In genomic region chr4:73735231-73735630, GRCh38 we compare ENCODE assay signal across 9 cellular contexts. TPM values are rescaled to one million over a fixed set of nuclear protein-coding genes. Genes with fewer than 3 reads are reported as not detected.
A peak's percentile ranks its signal among the peaks of the same experiment; 100 is the strongest.
DNase-seq lines count a peak whose midpoint lies in the region; ATAC-seq, FAIRE-seq and TF ChIP-seq lines count a peak whose summit lies in the region.
"Had no signal": no experiment of that assay in that cellular context is flagged by ENCODE, and none has a peak within 500 bp of the region (broad histone marks: within the 10 kb centered on the region; RNA-seq: fewer than 3 reads in every experiment).

No MANE protein-coding gene starts in this region.

- peak; percentile 80 for ATAC-seq in GM21723 (IDR thresholded peaks at IDR 0.05; ENCODE audit: unreplicated experiment)
- ATAC-seq in gastrocnemius medialis, result no peak

- H3K9me3 ChIP-seq in gastrocnemius medialis, result no peaks in the 10 kb centered on the region
- H3K9me3 ChIP-seq in SJCRH30 (replicated peaks), result no peaks in the 10 kb centered on the region

- TF ChIP-seq POLR2A in GM12891 (IDR thresholded peaks at IDR 0.05; ENCODE audit: low read depth, low read length), result no peak
- no peak for TF ChIP-seq POLR2A in gastrocnemius medialis (IDR thresholded peaks at IDR 0.05)

- FAIRE-seq in GM12891 (lab: Jason Lieb, UNC), result no peak

- peak overlapping the region; percentile 96 for H3K27ac ChIP-seq in HL-60 (replicated peaks)
- no peak overlapping the region for H3K27ac ChIP-seq in gastrocnemius medialis
- H3K27ac ChIP-seq in SJCRH30, result no peak overlapping the region

- H3K4me1 ChIP-seq in gastrocnemius medialis (peaks cover 0 to 9% of the 10 kb centered on the region in 2 donors), SJCRH30 (peaks cover 12% of the 10 kb centered on the region; the same call in 1 of the 2 replicates)

- intact Hi-C loops in gastrocnemius medialis (cut with DNase I; ENCODE audit: low total_unique reads), result no loop called here

- in situ Hi-C loops in gastrocnemius medialis (cut with MboI; ENCODE audit: low sequenced_read_pairs in 4 of 4), result no loop called here

- no peaks in the 10 kb centered on the region for H3K36me3 ChIP-seq in gastrocnemius medialis
- H3K36me3 ChIP-seq in SJCRH30, result no peaks in the 10 kb centered on the region

- no peak for DNase-seq in GM12891 (ENCODE audit: insufficient read length, low spot score)
- peak in 1 of 2 experiments; percentile 66 for DNase-seq in HL-60 (ENCODE audit: low read depth in 1 of 2, low spot score in 1 of 2)
- peak; percentile 76 for DNase-seq in fibroblast of pulmonary artery (ENCODE audit: low read depth)
- no peak for DNase-seq in gastrocnemius medialis
- DNase-seq in SHP77 treated with DMSO at 0.1 percent for 48 hours (lab: John Stamatoyannopoulos, UW), result no peak
- DNase-seq in stimulated activated CD8-positive, alpha-beta memory T cell treated with anti-CD3 and anti-CD28 coated beads, Interleukin-4, amount 100 ng/mL, for 48 hours, result no peak
- no peak for DNase-seq in SJCRH30
- DNase-seq: activated CD4-positive, alpha-beta T cell treated with anti-CD3 and anti-CD28 coated beads, Interleukin-2, amount 10 ng/mL, durations not matched to agents 7 days and 5 days had no signal

- TF ChIP-seq CTCF in HL-60 (IDR thresholded peaks at IDR 0.05; ENCODE audit: insufficient read depth, low read length) (no peak), fibroblast of pulmonary artery (IDR thresholded peaks at IDR 0.05; ENCODE audit: low read length, missing control alignments) (no peak), gastrocnemius medialis (IDR thresholded peaks at IDR 0.05 in 4 of 5, conservative IDR thresholded peaks at IDR 0.05 in 1 of 5) (no peak)

- H3K27me3 ChIP-seq in HL-60 (ENCODE audit: insufficient read depth, poor library complexity, severe bottlenecking), result no peaks in the 10 kb centered on the region
- H3K27me3 ChIP-seq in gastrocnemius medialis, result no peaks in the 10 kb centered on the region
- no peaks in the 10 kb centered on the region for H3K27me3 ChIP-seq in SJCRH30

- H3K4me3 ChIP-seq in HL-60 (replicated peaks; ENCODE audit: insufficient read depth, low read length) (no peak overlapping the region), fibroblast of pulmonary artery (replicated peaks; ENCODE audit: low read depth, low read length) (no peak overlapping the region), gastrocnemius medialis (no peak overlapping the region), SJCRH30 (no peak overlapping the region)

TF ChIP-seq in GM12891, 5 proteins besides CTCF, POLR2A, EP300 and RAD21:
- peak; percentile 86 for TF ChIP-seq SPI1 (IDR thresholded peaks at IDR 0.05; ENCODE audit: low read depth, low read length)
- no peak for TF ChIP-seq POU2F2 (IDR thresholded peaks at IDR 0.05; ENCODE audit: low read depth, low read length)

RNA-seq across cellular contexts. Expression of gene CXCL8, which starts 5.1 kb away (rescaled TPM):
- polyA plus RNA-seq in GM12891 (2012; ENCODE audit: low read depth, missing spikeins), result 0.60 TPM
- total RNA-seq in gastrocnemius medialis, result 1 to 10 TPM in 2 of 4 donors, under 1 TPM in 2; 0.22 to 1.9 (median 1.3) TPM
- 0.18 and 0.40 TPM in 2 replicates for total RNA-seq in SJCRH30 (2014; rRNA removed; shearing (Covaris generic))
